ENCODE assay signal across 1 cellular context in the genomic region with DNA sequence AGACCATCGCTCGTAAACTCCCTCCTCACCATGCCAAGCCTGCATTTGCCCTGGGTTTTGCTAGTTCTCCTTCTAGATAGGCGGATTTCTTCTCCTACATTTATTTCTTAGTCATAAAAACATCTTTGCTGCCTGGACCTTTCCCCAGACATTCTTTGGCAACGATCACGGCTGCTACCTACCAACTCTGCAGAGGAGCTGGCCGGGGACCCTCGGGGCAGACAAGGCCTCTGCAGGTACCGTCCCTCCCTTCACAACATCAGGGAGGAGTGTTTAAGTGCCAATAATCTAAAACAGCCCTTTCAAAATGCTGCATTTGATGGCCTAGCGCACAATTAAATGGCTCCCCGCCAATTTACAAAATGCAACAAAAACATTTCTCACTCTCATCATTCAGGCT.
TF ChIP-seq lines count a peak whose summit lies in the region.

No MANE protein-coding gene starts in this region.

TF ChIP-seq in SK-N-SH treated with all-trans-retinoic acid at 6 μM for 48 hours, 23 proteins besides CTCF, POLR2A, EP300 and RAD21:
- TF ChIP-seq ISL1 (CRISPR knock-in tag; IDR thresholded peaks at IDR 0.05) (no peak), TCF4 (CRISPR knock-in tag; IDR thresholded peaks at IDR 0.05; ENCODE audit: borderline replicate concordance) (0 out of 2 replicates have a peak, but pooled peaks have one; percentile 22)
